Comparison of ENCODE assay signal across 8 cellular contexts in the genomic region with DNA sequence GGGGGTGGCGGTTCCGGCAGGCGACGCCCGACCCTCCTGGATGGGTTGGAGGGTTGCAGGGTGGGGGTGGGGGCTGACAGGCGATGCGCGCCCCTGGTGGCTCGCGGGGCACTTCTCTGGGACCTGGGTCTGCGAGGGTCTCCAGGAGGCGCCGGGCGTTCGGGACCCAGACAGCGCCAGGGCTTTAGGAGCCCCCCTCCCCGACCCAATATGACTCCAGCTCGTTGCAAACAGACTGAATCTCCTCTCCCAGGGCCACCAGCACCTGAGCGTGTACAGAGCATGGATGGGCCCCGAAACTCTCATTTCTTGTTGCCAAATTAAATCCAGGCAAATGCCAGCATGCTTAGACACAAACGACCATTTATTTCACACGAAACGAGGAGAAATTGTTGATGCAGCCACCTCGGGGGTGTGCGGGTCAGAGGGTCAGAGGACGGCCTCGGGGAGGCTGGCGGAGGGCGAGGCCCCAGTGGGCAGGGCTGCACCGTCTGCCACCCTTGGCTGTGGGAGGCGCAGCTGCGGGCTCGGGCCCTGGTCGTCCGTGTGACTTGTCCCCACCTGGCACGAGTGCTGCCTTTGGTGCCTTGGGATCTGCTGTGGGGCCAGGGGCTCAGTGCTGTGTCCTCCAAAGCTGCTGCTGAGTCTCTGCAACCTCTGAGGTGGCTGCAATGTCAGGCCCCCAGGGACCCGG. TPM values are rescaled to one million over a fixed set of nuclear protein-coding genes. Genes with fewer than 3 reads are reported as not detected.
DNase-seq lines count a peak whose midpoint lies in the region; ATAC-seq, FAIRE-seq and TF ChIP-seq lines count a peak whose summit lies in the region.

No MANE protein-coding gene starts in this region.

- no peaks in the 10 kb centered on the region for H3K27me3 ChIP-seq in CD8-positive, alpha-beta T cell (ENCODE audit: insufficient read depth, low read length)

- peak; percentile 88 for FAIRE-seq in HTR-8/SVneo (lab: Jason Lieb, UNC)

- ATAC-seq in CD8-positive, alpha-beta T cell = no peak
- ATAC-seq in GM21529 (IDR thresholded peaks at IDR 0.05; ENCODE audit: unreplicated experiment) = no peak

- H3K36me3 Mint-ChIP-seq in CD8-positive, alpha-beta T cell = no peaks in the 10 kb centered on the region
- H3K36me3 Mint-ChIP-seq in activated naive CD4-positive, alpha-beta T cell treated with anti-CD3 and anti-CD28 coated beads, Interleukin-2, amount 10 ng/mL, durations not matched to agents 7 days and 5 days = no peaks in the 10 kb centered on the region

- H3K4me1 Mint-ChIP-seq in CD8-positive, alpha-beta T cell (ENCODE audit: low read depth) = peaks cover 6% of the 10 kb centered on the region
- H3K4me1 Mint-ChIP-seq in activated naive CD4-positive, alpha-beta T cell treated with anti-CD3 and anti-CD28 coated beads, Interleukin-2, amount 10 ng/mL, durations not matched to agents 7 days and 5 days = peaks cover 13% of the 10 kb centered on the region

- peaks cover 5% of the 10 kb centered on the region for H3K27me3 Mint-ChIP-seq in CD8-positive, alpha-beta T cell (ENCODE audit: low read depth)
- H3K27me3 Mint-ChIP-seq in activated naive CD4-positive, alpha-beta T cell treated with anti-CD3 and anti-CD28 coated beads, Interleukin-2, amount 10 ng/mL, durations not matched to agents 7 days and 5 days = peaks cover 11% of the 10 kb centered on the region

- DNase-seq in CD8-positive, alpha-beta T cell = peak in 2 of 7 experiments; percentile 29 to 39
- DNase-seq in HTR-8/SVneo (ENCODE audit: insufficient read length, low spot score) (peak; percentile 66), left kidney (ENCODE audit: low read depth, low spot score) (peak; percentile 78), NOMO-1 (lab: John Stamatoyannopoulos, UW; ENCODE audit: unreplicated experiment in 2 of 2) (no peak), globus pallidus (ENCODE audit: low spot score) (no peak), A172 (ENCODE audit: low spot score) (no peak)
- peak; percentile 50 for DNase-seq in activated naive CD4-positive, alpha-beta T cell treated with anti-CD3 and anti-CD28 coated beads, Interleukin-2, amount 10 ng/mL, durations not matched to agents 7 days and 5 days

- no peaks in the 10 kb centered on the region for H3K9me3 Mint-ChIP-seq in CD8-positive, alpha-beta T cell
- no peaks in the 10 kb centered on the region for H3K9me3 Mint-ChIP-seq in activated naive CD4-positive, alpha-beta T cell treated with anti-CD3 and anti-CD28 coated beads, Interleukin-2, amount 10 ng/mL, durations not matched to agents 7 days and 5 days

- H3K27ac Mint-ChIP-seq in CD8-positive, alpha-beta T cell = no peak overlapping the region
- H3K27ac Mint-ChIP-seq in activated naive CD4-positive, alpha-beta T cell treated with anti-CD3 and anti-CD28 coated beads, Interleukin-2, amount 10 ng/mL, durations not matched to agents 7 days and 5 days = no peak overlapping the region

- H3K4me3 ChIP-seq in CD8-positive, alpha-beta T cell (ENCODE audit: low read depth, low read length) = no peak overlapping the region

- intact Hi-C loops in CD8-positive, alpha-beta T cell (cut with DNase I, micrococcal nuclease) = loop anchor here (5.0 kb wide), 1 partner anchor 194 kb away; a partner anchor contains a TSS

- H3K9me3 ChIP-seq in CD8-positive, alpha-beta T cell (ENCODE audit: low read length) = no peaks in the 10 kb centered on the region

- H3K4me1 ChIP-seq in CD8-positive, alpha-beta T cell (ENCODE audit: insufficient read depth, low read length) = peaks cover 7% of the 10 kb centered on the region

- H3K27ac ChIP-seq in CD8-positive, alpha-beta T cell (ENCODE audit: low read depth, low read length) = no peak overlapping the region

- peak; percentile 46 for TF ChIP-seq CTCF in CD8-positive, alpha-beta T cell (IDR thresholded peaks at IDR 0.05)

- H3K36me3 ChIP-seq in CD8-positive, alpha-beta T cell (ENCODE audit: insufficient read depth, low read length) = no peaks in the 10 kb centered on the region

- H3K4me3 Mint-ChIP-seq in CD8-positive, alpha-beta T cell = no peak overlapping the region
- no peak overlapping the region for H3K4me3 Mint-ChIP-seq in activated naive CD4-positive, alpha-beta T cell treated with anti-CD3 and anti-CD28 coated beads, Interleukin-2, amount 10 ng/mL, durations not matched to agents 7 days and 5 days

- POLR2A ChIA-PET in CD8-positive, alpha-beta T cell (lab: Charles Lee) = no interaction called here

- CTCF ChIA-PET in CD8-positive, alpha-beta T cell (lab: Charles Lee) = interaction anchor here (1.8 kb wide), 1 partner anchor 312 kb away, joined by 7 read pairs; no protein-coding TSS in a partner anchor
- CTCF ChIA-PET in activated naive CD4-positive, alpha-beta T cell treated with anti-CD3 and anti-CD28 coated beads, Interleukin-2, amount 10 ng/mL, durations not matched to agents 7 days and 5 days (lab: Charles Lee) = interaction anchor here (0.9 kb wide), 2 partner anchors 121 to 196 kb away, joined by 3 read pairs; no protein-coding TSS in a partner anchor

RNA-seq across cellular contexts. Expression of a gene that starts 20.9 kb away (rescaled TPM):
- total RNA-seq in CD8-positive, alpha-beta T cell = not detected
- total RNA-seq in A172 (2014; rRNA removed; shearing (Covaris generic)) = 4.7 and 5.5 TPM in 2 replicates

Comparison
In these comparisons a context has a peak if more than half of its experiments do, and no peak if none do; other contexts are left out.
1. DNase-seq: peak in HTR-8/SVneo (single experiment), activated naive CD4-positive, alpha-beta T cell treated with anti-CD3 and anti-CD28 coated beads, Interleukin-2, amount 10 ng/mL, durations not matched to agents 7 days and 5 days (single experiment) and left kidney (single experiment); none in NOMO-1 (0 of 2), globus pallidus (single experiment) and A172 (single experiment).